In genomic region chr9:129626944-129627297, GRCh38 we compare ENCODE assay signal across 8 cellular contexts. TPM values are rescaled to one million over a fixed set of nuclear protein-coding genes. Genes with fewer than 3 reads are reported as not detected.
DNase-seq lines count a peak whose midpoint lies in the region; ATAC-seq, FAIRE-seq and TF ChIP-seq lines count a peak whose summit lies in the region.

No MANE protein-coding gene starts in this region.

- BruUV-seq in Panc1 (replicated peaks; lab: Mats Ljungman, UMichigan): no TSS peak

- H3K4me3 ChIP-seq in Panc1 (ENCODE audit: low read depth in 2 of 2, low read length in 2 of 2): peak overlapping the region; percentile 82 to 96
- peak overlapping the region; percentile 90 to 95 for H3K4me3 ChIP-seq in muscle layer of duodenum (ENCODE audit: low read depth in 1 of 2, low read length in 2 of 2)

- in situ Hi-C loops in ACHN (cut with HindIII; ENCODE audit: low pct_ligation_motif_present, low pct_unique_long_range_greater_than_20kb, low sequenced_read_pairs) (no loop called here), Panc1 (cut with HindIII; ENCODE audit: low pct_unique_long_range_greater_than_20kb, low sequenced_read_pairs) (no loop called here)

- POLR2A ChIA-PET in Panc1 (lab: Charles Lee): no interaction called here

- intact Hi-C loops in Panc1 (cut with micrococcal nuclease; ENCODE audit: unreplicated experiment): no loop called here

- peak; percentile 7 for ATAC-seq in GM21360 (IDR thresholded peaks at IDR 0.05; ENCODE audit: unreplicated experiment)
- no peak; the same call in 1 of the 2 replicates for ATAC-seq in Panc1
- no peak for ATAC-seq in GM19467 (IDR thresholded peaks at IDR 0.05; ENCODE audit: unreplicated experiment)
- ATAC-seq in GM21528 (IDR thresholded peaks at IDR 0.05; ENCODE audit: low FRiP score, unreplicated experiment): no peak

- H3K27me3 ChIP-seq in Panc1 (ENCODE audit: control insufficient read depth, insufficient read depth, low read length) (no peaks in the 10 kb centered on the region), muscle layer of duodenum (ENCODE audit: low read depth, low read length) (no peaks in the 10 kb centered on the region)

- H3K36me3 ChIP-seq in Panc1 (ENCODE audit: control insufficient read depth, insufficient read depth, low read length) (peaks cover 4% of the 10 kb centered on the region; the same call in 1 of the 2 replicates), muscle layer of duodenum (ENCODE audit: control insufficient read depth in 1 of 2, insufficient read depth in 2 of 2, low read length in 2 of 2) (no peaks in the 10 kb centered on the region)

- H3K4me1 ChIP-seq in Panc1 (ENCODE audit: control insufficient read depth, insufficient read depth, low read length) (peaks cover 40% of the 10 kb centered on the region), muscle layer of duodenum (ENCODE audit: control insufficient read depth in 1 of 2, insufficient read depth in 2 of 2, low read length in 2 of 2) (peaks cover 17 to 57% of the 10 kb centered on the region in 2 donors)

- H3K9me3 ChIP-seq in Panc1 (ENCODE audit: control insufficient read depth, insufficient read depth, low read depth, low read length) (no peaks in the 10 kb centered on the region), muscle layer of duodenum (ENCODE audit: control insufficient read depth in 1 of 2, low read length in 2 of 2) (no peaks in the 10 kb centered on the region)

- no peak for FAIRE-seq in D721Med (lab: Jason Lieb, UNC)

- TF ChIP-seq CTCF in Panc1 (IDR thresholded peaks at IDR 0.05): no peak
- no peak for TF ChIP-seq CTCF in D721Med (IDR thresholded peaks at IDR 0.05; ENCODE audit: insufficient read depth, missing control alignments)

- CTCF ChIA-PET in Panc1 (lab: Charles Lee): interaction anchor here (0.5 kb wide), 1 partner anchor 487 kb away, joined by 4 read pairs; no protein-coding TSS in a partner anchor

- peak overlapping the region; percentile 88 for H3K27ac ChIP-seq in Panc1 (ENCODE audit: low read length)
- H3K27ac ChIP-seq in muscle layer of duodenum (ENCODE audit: low read length): peak overlapping the region; percentile 95

- peak; percentile 64 for DNase-seq in ACHN
- no peak for DNase-seq in Panc1 (ENCODE audit: low read depth, low spot score)
- DNase-seq in dermis blood vessel endothelial cell: peak; percentile 42
- no peak for DNase-seq in D721Med (ENCODE audit: insufficient read length, low spot score)

RNA-seq across cellular contexts. Expression of gene NTMT1, which starts 1.0 kb away (rescaled TPM):
- total RNA-seq in Panc1 (2021; ENCODE audit: unreplicated experiment) (47.5 TPM), dermis blood vessel endothelial cell (15.7 and 20.1 TPM in 2 replicates)
- polyA plus RNA-seq in Panc1 (2012; ENCODE audit: insufficient read length): 56.7 TPM

RNA-seq across cellular contexts. Expression of gene C9orf50, which starts 6.0 kb away (rescaled TPM):
- total RNA-seq in Panc1 (2021; ENCODE audit: unreplicated experiment): not detected
- polyA plus RNA-seq in Panc1 (2012; ENCODE audit: insufficient read length): not detected
- not detected in 2 replicates for total RNA-seq in dermis blood vessel endothelial cell

RNA-seq across cellular contexts. Expression of gene ASB6, which starts 15.0 kb away (rescaled TPM):
- total RNA-seq in Panc1 (2021; ENCODE audit: unreplicated experiment) (14.3 TPM), dermis blood vessel endothelial cell (17.9 and 21.5 TPM in 2 replicates)
- 14.2 TPM for polyA plus RNA-seq in Panc1 (2012; ENCODE audit: insufficient read length)

RNA-seq across cellular contexts. Expression of gene PRRX2, which starts 38.5 kb away (rescaled TPM):
- total RNA-seq in Panc1 (2021; ENCODE audit: unreplicated experiment) (6.3 TPM), dermis blood vessel endothelial cell (0.56 and 1.2 TPM in 2 replicates)
- polyA plus RNA-seq in Panc1 (2012; ENCODE audit: insufficient read length): 10.7 TPM

Comparison
In these comparisons a context has a peak if more than half of its experiments do, and no peak if none do; other contexts are left out.
1. DNase-seq: peak in ACHN (single experiment) and dermis blood vessel endothelial cell (single experiment); none in Panc1 (single experiment) and D721Med (single experiment).